8 cellular contexts compared by ENCODE assay signal in genomic region chr5:139262414-139263139, GRCh38. TPM values are rescaled to one million over a fixed set of nuclear protein-coding genes. Genes with fewer than 3 reads are reported as not detected.
DNase-seq lines count a peak whose midpoint lies in the region; ATAC-seq, FAIRE-seq and TF ChIP-seq lines count a peak whose summit lies in the region.

No MANE protein-coding gene starts in this region.

- H3K79me2 ChIP-seq in keratinocyte (ENCODE audit: control insufficient read depth, insufficient read depth, low read length), result no peaks in the 10 kb centered on the region

- no peaks in the 10 kb centered on the region for H3K9me1 ChIP-seq in keratinocyte (ENCODE audit: control insufficient read depth, extremely low read depth, insufficient read depth, low read length)

- dilution Hi-C loops in keratinocyte (cut with MboI; ENCODE audit: extremely low pct_ligation_motif_present, low sequenced_read_pairs), result no loop called here

- H3K27ac ChIP-seq in WERI-Rb-1 (peak overlapping the region; percentile 73), keratinocyte (ENCODE audit: control insufficient read depth, insufficient read depth, low read length) (no peak overlapping the region)

- no peak overlapping the region for H3K9ac ChIP-seq in keratinocyte (ENCODE audit: control insufficient read depth, extremely low read depth, insufficient read depth, low read length)

- TF ChIP-seq CTCF in WERI-Rb-1 (IDR thresholded peaks at IDR 0.05; ENCODE audit: low read depth, low read length) (peak; percentile 93), bronchial epithelial cell (IDR thresholded peaks at IDR 0.05; ENCODE audit: insufficient read depth, low read length, severe bottlenecking) (peak; percentile 94), keratinocyte (optimal IDR thresholded peaks at IDR 0.05 in 1 of 3, IDR thresholded peaks at IDR 0.05 in 1 of 3, conservative IDR thresholded peaks at IDR 0.05 in 1 of 3; ENCODE audit: extremely low read depth in 1 of 3, insufficient read depth in 2 of 3, low read length in 3 of 3) (peak; percentile 93 to 96 (median 95))

- no peak overlapping the region for H3K4me2 ChIP-seq in keratinocyte (ENCODE audit: control insufficient read depth, extremely low read depth, insufficient read depth, low read depth, low read length)

- H3K4me1 ChIP-seq in keratinocyte (ENCODE audit: control insufficient read depth, extremely low read depth, insufficient read depth, low read length), result no peaks in the 10 kb centered on the region

- H3K36me3 ChIP-seq in WERI-Rb-1, result no peaks in the 10 kb centered on the region
- no peaks in the 10 kb centered on the region for H3K36me3 ChIP-seq in bronchial epithelial cell (ENCODE audit: control insufficient read depth, insufficient read depth, low read length)
- H3K36me3 ChIP-seq in keratinocyte (ENCODE audit: control insufficient read depth in 2 of 2, extremely low read depth in 1 of 2, insufficient read depth in 2 of 2, low read length in 2 of 2), result no peaks in the 10 kb centered on the region

- H3K4me3 ChIP-seq in WERI-Rb-1 (ENCODE audit: low read depth, low read length), result no peak overlapping the region
- no peak overlapping the region for H3K4me3 ChIP-seq in bronchial epithelial cell (ENCODE audit: low read depth, low read length)
- H3K4me3 ChIP-seq in keratinocyte (ENCODE audit: control insufficient read depth in 2 of 3, extremely low read depth in 1 of 3, insufficient read depth in 2 of 3, low read depth in 1 of 3, low read length in 3 of 3), result no peak overlapping the region

- DNase-seq in GM12892 (ENCODE audit: insufficient read length) (peak; percentile 66), NCI-H2227 treated with DMSO at 0.1 percent for 48 hours (lab: John Stamatoyannopoulos, UW) (peak; percentile 75), WERI-Rb-1 (peak; percentile 95), bronchial epithelial cell (ENCODE audit: low read depth) (peak; percentile 76), keratinocyte (ENCODE audit: low read depth, low spot score) (no peak)
- DNase-seq in stimulated activated CD4-positive, alpha-beta T cell treated with anti-CD3 and anti-CD28 coated beads, Interleukin-15, amount 100 ng/mL, for 24 hours, result peak; percentile 79

- FAIRE-seq in GM12892 (lab: Jason Lieb, UNC) (peak; percentile 71), bronchial epithelial cell (lab: Jason Lieb, UNC) (no peak), keratinocyte (lab: Jason Lieb, UNC) (peak; percentile 81)

- no peaks in the 10 kb centered on the region for H3K27me3 ChIP-seq in WERI-Rb-1 (ENCODE audit: insufficient read depth, low read depth, severe bottlenecking)
- no peaks in the 10 kb centered on the region for H3K27me3 ChIP-seq in bronchial epithelial cell (ENCODE audit: control insufficient read depth, insufficient read depth, low read length)
- no peaks in the 10 kb centered on the region for H3K27me3 ChIP-seq in keratinocyte (ENCODE audit: control insufficient read depth, extremely low read depth, insufficient read depth, low read length)

- H4K20me1 ChIP-seq in keratinocyte (ENCODE audit: control insufficient read depth, extremely low read depth, insufficient read depth, low read length), result no peaks in the 10 kb centered on the region

- no peaks in the 10 kb centered on the region for H3K9me3 ChIP-seq in WERI-Rb-1 (ENCODE audit: severe bottlenecking)
- H3K9me3 ChIP-seq in keratinocyte (ENCODE audit: control insufficient read depth, low read depth, low read length), result no peaks in the 10 kb centered on the region

- TF ChIP-seq POLR2A in GM12892 (IDR thresholded peaks at IDR 0.05; ENCODE audit: low read depth, low read length), result no peak

- ATAC-seq in HG03095 (IDR thresholded peaks at IDR 0.05; ENCODE audit: unreplicated experiment) (peak; percentile 77), HG03565 (IDR thresholded peaks at IDR 0.05; ENCODE audit: unreplicated experiment) (no peak)

- peak overlapping the region; percentile 7 for H2AFZ ChIP-seq in keratinocyte (ENCODE audit: control insufficient read depth, low read length)

RNA-seq across cellular contexts. Expression of gene MATR3, which starts 31.0 kb away (rescaled TPM):
- 168 TPM for polyA plus RNA-seq in GM12892 (2012; ENCODE audit: missing spikeins)
- total RNA-seq in bronchial epithelial cell, result 171 and 173 TPM in 2 replicates
- polyA plus RNA-seq in keratinocyte, result 81.6 to 122 TPM (median 82.8 TPM) in 3 replicates
- polyA plus RNA-seq in keratinocyte (2011; ENCODE audit: low read depth), result 430 TPM
- 43.4 and 70.2 TPM in 2 replicates for polyA plus RNA-seq in keratinocyte (2011; cell fraction: cytosol; rRNA removed)
- polyA plus RNA-seq in keratinocyte (2011; cell fraction: nucleus; rRNA removed), result 70.4 and 82.4 TPM in 2 replicates
- 84.6 and 125 TPM in 2 replicates for polyA plus RNA-seq in keratinocyte (2012; ENCODE audit: low replicate concordance)
- polyA minus RNA-seq in keratinocyte, result 142 to 184 TPM (median 144 TPM) in 3 replicates
- 52.9 TPM for polyA minus RNA-seq in keratinocyte (2011; cell fraction: cytosol; rRNA and poly(A)+ RNA removed)
- 62.5 and 132 TPM in 2 replicates for polyA minus RNA-seq in keratinocyte (2011; cell fraction: nucleus; rRNA and poly(A)+ RNA removed)
